ENCODE assay signal across 8 cellular contexts in the genomic region with DNA sequence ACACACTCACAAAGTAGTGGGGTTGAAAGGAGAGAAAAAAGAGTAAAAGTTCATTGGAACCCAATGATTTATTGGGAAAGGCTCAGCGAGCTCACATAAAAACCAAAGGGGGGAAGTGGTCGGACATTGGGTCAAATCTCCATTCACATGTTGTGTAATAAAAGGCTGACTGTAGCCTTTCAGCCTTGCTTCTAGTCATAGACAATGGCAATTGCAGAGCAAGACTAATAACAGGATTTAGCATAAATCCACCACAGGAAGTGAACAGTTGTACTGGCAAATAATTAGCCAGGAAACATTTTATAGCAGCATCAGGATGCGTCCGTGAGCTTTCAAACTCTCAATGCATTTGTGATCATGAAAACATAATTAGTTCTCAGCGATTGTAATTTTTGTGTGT.
DNase-seq lines count a peak whose midpoint lies in the region; FAIRE-seq and TF ChIP-seq lines count a peak whose summit lies in the region.

No MANE protein-coding gene starts in this region.

- TF ChIP-seq POLR2A in adrenal gland (IDR thresholded peaks at IDR 0.05) (no peak), H54 (IDR thresholded peaks at IDR 0.05; ENCODE audit: low read depth, low read length) (no peak)

- peaks cover 11% of the 10 kb centered on the region for H3K4me1 ChIP-seq in HAP-1
- H3K4me1 ChIP-seq in adrenal gland (replicated peaks in 1 of 2) = peaks cover 0 to 14% of the 10 kb centered on the region in 2 donors

- H3K27me3 ChIP-seq in HAP-1 (ENCODE audit: low read depth) (no peaks in the 10 kb centered on the region), adrenal gland (no peaks in the 10 kb centered on the region)

- H3K27ac ChIP-seq in adrenal gland = no peak overlapping the region

- H3K4me3 ChIP-seq in HAP-1 = no peak overlapping the region
- no peak overlapping the region for H3K4me3 ChIP-seq in adrenal gland

- H3K9me3 ChIP-seq in HAP-1 (no peaks in the 10 kb centered on the region), adrenal gland (replicated peaks in 1 of 3) (no peaks in the 10 kb centered on the region)

- WGBS in adrenal gland, 4 donors = 37 to 63% (median 51%) methylated on average over 5 of the region's 5 CpGs

- intact Hi-C loops in adrenal gland (cut with DNase I) = no loop called here

- H3K36me3 ChIP-seq in HAP-1 (replicated peaks) (no peaks in the 10 kb centered on the region), adrenal gland (replicated peaks in 1 of 2) (no peaks in the 10 kb centered on the region)

- DNase-seq in GF-D8 (lab: John Stamatoyannopoulos, UW) = peak; percentile 26
- peak; percentile 13 to 59 for DNase-seq in HAP-1 (ENCODE audit: low spot score in 2 of 2)
- DNase-seq in NCI-H69 (lab: John Stamatoyannopoulos, UW) = peak; percentile 0
- DNase-seq in iris pigment epithelial cell (ENCODE audit: low read depth) = peak; percentile 70
- DNase-seq in NCI-H1105 (lab: John Stamatoyannopoulos, UW) = no peak
- no peak for DNase-seq in adrenal gland
- no peak for DNase-seq in dedifferentiated amniotic fluid mesenchymal stem cell (ENCODE audit: extremely low spot score)
- no peak for DNase-seq in H54 (ENCODE audit: insufficient read length, low spot score)

- in situ Hi-C loops in HAP-1 (cut with MboI; ENCODE audit: low sequenced_read_pairs) = no loop called here

- no peak for TF ChIP-seq CTCF in adrenal gland (IDR thresholded peaks at IDR 0.05)

- FAIRE-seq in H54 (lab: Jason Lieb, UNC) = no peak

Comparison
In these comparisons a context has a peak if more than half of its experiments do, and no peak if none do; other contexts are left out.
1. DNase-seq: peak in GF-D8 (single experiment), HAP-1 (2 of 2), NCI-H69 (single experiment) and iris pigment epithelial cell (single experiment); none in NCI-H1105 (single experiment), adrenal gland (0 of 7), dedifferentiated amniotic fluid mesenchymal stem cell (single experiment) and H54 (single experiment).